17 cellular contexts compared by ENCODE assay signal in genomic region chr3:126269360-126269759, GRCh38.
DNase-seq lines count a peak whose midpoint lies in the region; ATAC-seq and TF ChIP-seq lines count a peak whose summit lies in the region.
"Had no signal": no experiment of that assay in that cellular context is flagged by ENCODE, and none has a peak within 500 bp of the region (broad histone marks: within the 10 kb centered on the region; RNA-seq: fewer than 3 reads in every experiment).

No MANE protein-coding gene starts in this region.

- peaks cover 16% of the 10 kb centered on the region for H3K4me1 Mint-ChIP-seq in progenitor cell of endocrine pancreas (ENCODE audit: low read depth)
- H3K4me1 Mint-ChIP-seq: IgD-negative memory B cell had no signal

- H3K9me3 ChIP-seq in right cardiac atrium (ENCODE audit: control insufficient read depth, low read length), result no peaks in the 10 kb centered on the region
- H3K9me3 ChIP-seq in aorta (ENCODE audit: control insufficient read depth, low read length), result no peaks in the 10 kb centered on the region
- H3K9me3 ChIP-seq: HAP-1, Peyer's patch had no signal

- H3K4me3 ChIP-seq in right cardiac atrium (ENCODE audit: low read length) (no peak overlapping the region), dorsolateral prefrontal cortex (no peak overlapping the region), aorta (ENCODE audit: low read length in 2 of 2) (no peak overlapping the region)
- H3K4me3 ChIP-seq: HAP-1, Peyer's patch had no signal

- H3K27me3 ChIP-seq in right cardiac atrium (ENCODE audit: control insufficient read depth, insufficient read depth), result no peaks in the 10 kb centered on the region
- no peaks in the 10 kb centered on the region for H3K27me3 ChIP-seq in dorsolateral prefrontal cortex
- no peaks in the 10 kb centered on the region for H3K27me3 ChIP-seq in aorta (ENCODE audit: control insufficient read depth in 1 of 2, insufficient read depth in 2 of 2, low read length in 1 of 2)
- H3K27me3 ChIP-seq: Peyer's patch had no signal

- H3K36me3 ChIP-seq in aorta (ENCODE audit: control insufficient read depth in 1 of 2, insufficient read depth in 2 of 2, low read length in 1 of 2), result no peaks in the 10 kb centered on the region
- H3K36me3 ChIP-seq: HAP-1, Peyer's patch had no signal

- H3K27ac ChIP-seq in right cardiac atrium (ENCODE audit: low read length) (peak overlapping the region; percentile 14), dorsolateral prefrontal cortex (peak overlapping the region in 47 of 59 donors; percentile 9 to 87 (median 72)), aorta (ENCODE audit: low read depth in 1 of 2, low read length in 2 of 2) (peak overlapping the region; percentile 46 to 49)

- H3K4me3 Mint-ChIP-seq in progenitor cell of endocrine pancreas (ENCODE audit: low read depth), result no peak overlapping the region
- H3K4me3 Mint-ChIP-seq: CD8-positive, alpha-beta T cell; IgD-negative memory B cell; natural killer cell treated with Interleukin-12 subunit alpha and Interleukin-12 subunit beta and Interleukin-15 and Interleukin-18, amount 100 ng/mL, for 72 hours had no signal

- H3K9me3 Mint-ChIP-seq in progenitor cell of endocrine pancreas (ENCODE audit: low read depth), result no peaks in the 10 kb centered on the region
- H3K9me3 Mint-ChIP-seq: CD8-positive, alpha-beta T cell; IgD-negative memory B cell; natural killer cell treated with Interleukin-12 subunit alpha and Interleukin-12 subunit beta and Interleukin-15 and Interleukin-18, amount 100 ng/mL, for 72 hours had no signal

- peaks cover 6% of the 10 kb centered on the region for H3K27me3 Mint-ChIP-seq in progenitor cell of endocrine pancreas

- intact Hi-C loops in right cardiac atrium (cut with DNase I) (loop anchor here in 3 of 4 donors (2.0 to 10.0 kb wide), 3 partner anchors 87 to 205 kb away; partner anchors contain the start of genes KLF15 (in 2 of the 3) and ZXDC (in 1 of the 3)), left cardiac atrium (cut with DNase I) (loop anchor here in 1 of 2 donors (2.0 kb wide), 1 partner anchor 87 kb away; the partner anchor contains the start of gene KLF15), dorsolateral prefrontal cortex (cut with DNase I) (no loop called here), aorta (cut with DNase I) (loop anchor here in 1 of 2 donors (2.0 to 10.0 kb wide), 3 partner anchors 62 to 205 kb away; partner anchors contain the start of genes KLF15 and ZXDC)

- WGBS in right cardiac atrium, result 78% methylated on average over 4 of the region's 4 CpGs
- 62 to 64% methylated on average over 4 of the region's 4 CpGs for WGBS in aorta, 2 donors

- H3K36me3 Mint-ChIP-seq in progenitor cell of endocrine pancreas (ENCODE audit: insufficient read depth), result no peaks in the 10 kb centered on the region
- H3K36me3 Mint-ChIP-seq: CD8-positive, alpha-beta T cell; IgD-negative memory B cell; natural killer cell treated with Interleukin-12 subunit alpha and Interleukin-12 subunit beta and Interleukin-15 and Interleukin-18, amount 100 ng/mL, for 72 hours had no signal

- H3K4me1 ChIP-seq in right cardiac atrium (ENCODE audit: control insufficient read depth, insufficient read depth, low read length) (peaks cover 9% of the 10 kb centered on the region), aorta (ENCODE audit: control insufficient read depth in 1 of 2, insufficient read depth in 2 of 2, low read length in 2 of 2) (no peaks in the 10 kb centered on the region)

- H3K27ac Mint-ChIP-seq in progenitor cell of endocrine pancreas, result peak overlapping the region; percentile 19
- H3K27ac Mint-ChIP-seq: CD8-positive, alpha-beta T cell; IgD-negative memory B cell; natural killer cell treated with Interleukin-12 subunit alpha and Interleukin-12 subunit beta and Interleukin-15 and Interleukin-18, amount 100 ng/mL, for 72 hours had no signal

- ATAC-seq in right cardiac atrium, result no peak
- no peak for ATAC-seq in left cardiac atrium
- ATAC-seq in aorta (ENCODE audit: low FRiP score), result no peak
- no peak for ATAC-seq in HG03469 (IDR thresholded peaks at IDR 0.05; ENCODE audit: unreplicated experiment)
- ATAC-seq: CD8-positive, alpha-beta T cell had no signal

- no peak for DNase-seq in right cardiac atrium
- DNase-seq in left cardiac atrium, result no peak
- DNase-seq in dorsolateral prefrontal cortex, result no peak
- no peak for DNase-seq in progenitor cell of endocrine pancreas (ENCODE audit: low spot score, unreplicated experiment)
- DNase-seq in aorta, result peak in 1 of 2 donors; percentile 68
- DNase-seq in RPMI8226, result no peak
- DNase-seq in NCI-H82 treated with DMSO at 0.1 percent for 48 hours (lab: John Stamatoyannopoulos, UW; ENCODE audit: unreplicated experiment), result no peak
- DNase-seq: ACHN; activated CD4-positive, CD25-positive, alpha-beta regulatory T cell; activated gamma-delta T cell treated with Interleukin-2 at 50 U/mL for 16 hours; CD8-positive, alpha-beta T cell; NCI-H82 had no signal

- no peak for TF ChIP-seq CTCF in dorsolateral prefrontal cortex (IDR thresholded peaks at IDR 0.05 in 54 of 56, conservative IDR thresholded peaks at IDR 0.05 in 2 of 56; ENCODE audit: low read depth in 1 of 56, partially characterized antibody in 56 of 56)
- no peak for TF ChIP-seq CTCF in progenitor cell of endocrine pancreas (IDR thresholded peaks at IDR 0.05; ENCODE audit: unreplicated experiment)

Comparison
In these comparisons a context has a peak if more than half of its experiments do, and no peak if none do; other contexts are left out.
1. H3K27ac ChIP-seq: peak in every context shown above with its lines; median percentile 72 in dorsolateral prefrontal cortex; 48 in aorta; 14 in right cardiac atrium.
2. intact Hi-C loops: an anchor here in right cardiac atrium (2.0 to 10.0 kb wide); none called in dorsolateral prefrontal cortex.